8 cellular contexts compared by ENCODE assay signal in the genomic region with DNA sequence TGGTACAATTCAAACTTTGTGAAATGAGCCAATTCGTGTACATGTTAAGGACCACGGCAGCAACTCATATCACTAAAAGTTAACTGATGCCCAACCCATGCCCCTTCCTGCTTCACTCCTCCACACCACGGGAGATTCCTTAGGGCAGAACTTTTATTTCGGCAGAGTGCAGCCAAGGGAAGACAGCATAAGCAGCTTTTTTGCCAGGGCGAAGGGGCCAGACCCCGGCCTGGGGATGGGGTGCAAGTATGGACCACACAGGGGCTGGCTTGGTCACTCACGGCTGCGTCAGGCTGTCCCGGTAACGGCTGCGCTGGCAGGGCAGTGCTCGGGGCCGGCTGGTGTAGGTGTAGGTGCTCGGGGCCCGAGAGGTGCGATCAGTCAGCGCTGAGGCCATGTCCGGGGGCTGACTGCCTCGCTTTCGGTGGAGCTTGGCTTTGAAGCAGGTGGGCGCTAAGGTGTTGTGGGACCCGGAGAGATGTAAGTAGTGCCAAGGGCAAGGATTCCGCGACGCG. TPM values are rescaled to one million over a fixed set of nuclear protein-coding genes. Genes with fewer than 3 reads are reported as not detected.
A peak's percentile ranks its signal among the peaks of the same experiment; 100 is the strongest.
DNase-seq lines count a peak whose midpoint lies in the region; ATAC-seq, FAIRE-seq and TF ChIP-seq lines count a peak whose summit lies in the region.

No MANE protein-coding gene starts in this region.

- TF ChIP-seq CTCF in A549 (IDR thresholded peaks at IDR 0.05): no peak
- TF ChIP-seq CTCF in WTC11 (IDR thresholded peaks at IDR 0.05): no peak
- TF ChIP-seq CTCF in heart left ventricle (IDR thresholded peaks at IDR 0.05): no peak

- no peaks in the 10 kb centered on the region for H3K9me3 Mint-ChIP-seq in WTC11

- TF ChIP-seq RAD21 in A549 (conservative IDR thresholded peaks at IDR 0.05 in 1 of 2, IDR thresholded peaks at IDR 0.05 in 1 of 2): no peak

- no peaks in the 10 kb centered on the region for H3K27me3 Mint-ChIP-seq in WTC11 (ENCODE audit: low read depth)

- no peak for TF ChIP-seq POLR2A in A549 (IDR thresholded peaks at IDR 0.05; ENCODE audit: low read length)
- TF ChIP-seq POLR2A in heart left ventricle (IDR thresholded peaks at IDR 0.05): no peak

- H3K27ac ChIP-seq in A549 (peak overlapping the region; percentile 96 to 97), heart left ventricle (peak overlapping the region in 11 of 12 donors; percentile 58 to 90 (median 87))

- peaks cover 16% of the 10 kb centered on the region for H3K4me1 Mint-ChIP-seq in WTC11

- peaks cover 24% of the 10 kb centered on the region for H3K4me1 ChIP-seq in A549
- peaks cover 0 to 29% (median 11%) of the 10 kb centered on the region in 12 donors for H3K4me1 ChIP-seq in heart left ventricle

- H3K4me3 Mint-ChIP-seq in WTC11: peak overlapping the region; percentile 95

- H3K9me3 ChIP-seq in A549 (no peaks in the 10 kb centered on the region), heart left ventricle (no peaks in the 10 kb centered on the region)

- H3K27ac Mint-ChIP-seq in WTC11: peak overlapping the region; percentile 69

- H3K36me3 ChIP-seq in heart left ventricle: no peaks in the 10 kb centered on the region

- CTCF ChIA-PET in A549 (lab: Yijun Ruan, JAX): interaction anchor here (1.2 kb wide), 1 partner anchor 227 kb away, joined by 3 read pairs; no protein-coding TSS in a partner anchor
- CTCF ChIA-PET in WTC11 (lab: Charles Lee): interaction anchor here (0.9 to 2.4 kb wide), 23 partner anchors 8 to 785 kb away, joined by 3 to 29 read pairs (median 6); partner anchors contain the start of gene EZR

- DNase-seq in A549 (ENCODE audit: low read depth in 1 of 2, low spot score in 1 of 2) (peak in 1 of 2 experiments; percentile 6), WTC11 (ENCODE audit: low spot score) (no peak), heart left ventricle (no peak), sciatic nerve (ENCODE audit: low spot score) (no peak), DMS79 (lab: John Stamatoyannopoulos, UW) (no peak), NCI-H1436 (lab: John Stamatoyannopoulos, UW) (no peak)

- POLR2A ChIA-PET in A549 (lab: Yijun Ruan, JAX): no interaction called here
- POLR2A ChIA-PET in WTC11 (lab: Charles Lee): interaction anchor here (0.6 to 1.8 kb wide), 8 partner anchors 8 to 354 kb away, joined by 3 to 7 read pairs (median 4); partner anchors contain the start of gene DYNLT1

- H3K4me3 ChIP-seq in A549 (peak overlapping the region; percentile 79), heart left ventricle (peak overlapping the region; percentile 36 to 85 (median 72))

- intact Hi-C loops in heart left ventricle (cut with DNase I) (no loop called here), sciatic nerve (cut with DNase I) (no loop called here)

- no peak for FAIRE-seq in A549 (lab: Jason Lieb, UNC)

- 2% methylated on average over 16 of the region's 26 CpGs for WGBS in A549 (ENCODE audit: missing lambda C conversion rate)
- WGBS in heart left ventricle, 4 donors: 2 to 9% (median 4%) methylated on average over 21 to 26 of the region's 26 CpGs

- no peaks in the 10 kb centered on the region for H3K27me3 ChIP-seq in heart left ventricle

- H3K36me3 Mint-ChIP-seq in WTC11: no peaks in the 10 kb centered on the region

- ATAC-seq in A549 (peak; percentile 59 to 63), GM18870 (IDR thresholded peaks at IDR 0.05; ENCODE audit: unreplicated experiment) (peak; percentile 31), HG03175 (IDR thresholded peaks at IDR 0.05; ENCODE audit: unreplicated experiment) (peak; percentile 37), WTC11 (peak; percentile 47), heart left ventricle (peak; percentile 28 to 50 (median 39)), sciatic nerve (peak; percentile 63)

- H3K4me2 ChIP-seq in A549: peak overlapping the region; percentile 87

- no peak for TF ChIP-seq EP300 in A549 (IDR thresholded peaks at IDR 0.05)

TF ChIP-seq in A549, 52 proteins besides CTCF, POLR2A, EP300 and RAD21 (continues in another document):
- TF ChIP-seq JUNB (IDR thresholded peaks at IDR 0.05) (no peak), TFCP2L1 (CRISPR knock-in tag; IDR thresholded peaks at IDR 0.05) (no peak), HEYL (CRISPR knock-in tag; IDR thresholded peaks at IDR 0.05) (no peak), MYC (IDR thresholded peaks at IDR 0.05; ENCODE audit: borderline replicate concordance, low read length) (no peak), JUN (IDR thresholded peaks at IDR 0.05) (no peak), HOXB13 (CRISPR knock-in tag; IDR thresholded peaks at IDR 0.05; ENCODE audit: low read depth) (no peak), EHF (CRISPR knock-in tag; IDR thresholded peaks at IDR 0.05) (no peak), HDAC2 (IDR thresholded peaks at IDR 0.05) (no peak), CEBPB (IDR thresholded peaks at IDR 0.05) (no peak), CHD2 (IDR thresholded peaks at IDR 0.05; ENCODE audit: low read length, partially characterized antibody) (no peak), FOSL2 (IDR thresholded peaks at IDR 0.05) (no peak), FOSL2 (CRISPR knock-in tag; IDR thresholded peaks at IDR 0.05) (no peak), CBX8 (IDR thresholded peaks at IDR 0.05) (no peak), ZNF302 (CRISPR knock-in tag; IDR thresholded peaks at IDR 0.05) (no peak), TP53 (CRISPR knock-in tag; IDR thresholded peaks at IDR 0.05) (no peak), SREBF2 (IDR thresholded peaks at IDR 0.05) (no peak), RCOR1 (IDR thresholded peaks at IDR 0.05; ENCODE audit: low read depth, low read length) (no peak), E2F6 (IDR thresholded peaks at IDR 0.05; ENCODE audit: borderline replicate concordance, low read depth) (no peak), NFE2L2 (conservative IDR thresholded peaks at IDR 0.05; ENCODE audit: low read length) (no peak)
- TF ChIP-seq, protein P1, sequence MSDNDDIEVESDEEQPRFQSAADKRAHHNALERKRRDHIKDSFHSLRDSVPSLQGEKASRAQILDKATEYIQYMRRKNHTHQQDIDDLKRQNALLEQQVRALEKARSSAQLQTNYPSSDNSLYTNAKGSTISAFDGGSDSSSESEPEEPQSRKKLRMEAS (IDR thresholded peaks at IDR 0.05): no peak

TF ChIP-seq in WTC11, 78 proteins besides CTCF, POLR2A, EP300 and RAD21:
- TF ChIP-seq ZSCAN18 (CRISPR knock-in tag; IDR thresholded peaks at IDR 0.05) (no peak), SMAD3 (CRISPR knock-in tag; IDR thresholded peaks at IDR 0.05; ENCODE audit: borderline replicate concordance) (peak; percentile 16; the same call in 1 of the 2 replicates)
TF ChIP-seq in WTC11: peak in this region for 1.

RNA-seq across cellular contexts. Expression of gene RSPH3, which starts 0.8 kb away (rescaled TPM):
- 2.6 TPM in 2 replicates for polyA plus RNA-seq in A549 (2011; rRNA removed)
- polyA plus RNA-seq in A549 (2012; cell fraction: cytosol; rRNA removed): 1.2 and 1.6 TPM in 2 replicates
- polyA plus RNA-seq in A549 (2012; cell fraction: nucleus; rRNA removed): 1.9 and 2.0 TPM in 2 replicates
- 3.1 to 4.0 TPM (median 3.6 TPM) in 3 replicates for polyA plus RNA-seq in A549 (2017; fragmentation: RNase III; extraction: RNeasy Plus Mini Kit Qiagen cat#74134 plus additional on column Dnase treatment)
- polyA minus RNA-seq in A549 (2011; rRNA and poly(A)+ RNA removed): 1.6 and 2.1 TPM in 2 replicates
- 2.4 to 3.2 TPM (median 2.7 TPM) in 3 replicates for total RNA-seq in WTC11 (2021)
- 10 to 100 TPM in 4 of 9 donors, 1 to 10 TPM in 5; 6.2 to 13.2 (median 9.6) TPM for total RNA-seq in heart left ventricle
- polyA plus RNA-seq in heart left ventricle: 1 to 10 TPM; 3.4 to 7.6 TPM
- 11.1 TPM for total RNA-seq in sciatic nerve

RNA-seq across cellular contexts. Expression of gene TAGAP, which starts 45.6 kb away (rescaled TPM):
- not detected in 2 replicates for polyA plus RNA-seq in A549 (2011; rRNA removed)
- polyA plus RNA-seq in A549 (2012; cell fraction: cytosol; rRNA removed): not detected in 2 replicates
- polyA plus RNA-seq in A549 (2012; cell fraction: nucleus; rRNA removed): not detected in 2 replicates
- not detected in 3 replicates for polyA plus RNA-seq in A549 (2017; fragmentation: RNase III; extraction: RNeasy Plus Mini Kit Qiagen cat#74134 plus additional on column Dnase treatment)
- not detected in 2 replicates for polyA minus RNA-seq in A549 (2011; rRNA and poly(A)+ RNA removed)
- 0.22 to 0.27 TPM (median 0.27 TPM) in 3 replicates for total RNA-seq in WTC11 (2021)
- 1 to 10 TPM in 6 of 9 donors, under 1 TPM in 3; 0.51 to 9.3 (median 1.4) TPM for total RNA-seq in heart left ventricle
- under 1 TPM; 0.23 to 0.32 TPM for polyA plus RNA-seq in heart left ventricle
- 8.0 TPM for total RNA-seq in sciatic nerve
